Comparison of ENCODE assay signal across 8 cellular contexts in the genomic region with DNA sequence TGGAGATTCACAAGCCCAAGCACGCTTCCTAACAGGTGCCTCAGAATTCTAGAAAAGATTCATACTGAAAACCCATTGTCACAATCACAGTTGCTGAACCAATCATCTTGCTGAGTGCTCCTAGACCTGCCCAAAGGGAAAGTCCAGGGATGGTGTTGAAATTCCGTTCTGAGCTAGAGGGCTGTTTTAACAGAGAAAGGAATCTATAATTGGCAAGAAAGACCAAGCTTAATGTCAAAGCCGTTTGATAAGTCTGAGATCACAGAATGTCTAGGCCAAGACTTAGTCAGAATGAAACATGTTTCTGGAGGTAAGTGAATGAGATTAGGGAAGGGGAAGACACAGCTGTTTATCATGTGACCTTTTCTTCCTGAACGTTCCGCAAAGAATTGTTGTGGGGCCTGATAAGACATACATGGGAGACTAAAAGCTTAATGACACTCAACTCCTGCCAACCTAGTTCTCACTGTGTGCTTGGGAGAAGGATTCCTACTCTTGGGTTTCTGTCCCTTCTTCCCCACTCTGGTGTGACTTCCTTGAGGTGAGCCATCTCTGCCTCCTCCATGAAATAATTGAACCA. TPM values are rescaled to one million over a fixed set of nuclear protein-coding genes. Genes with fewer than 3 reads are reported as not detected.
DNase-seq lines count a peak whose midpoint lies in the region; ATAC-seq and TF ChIP-seq lines count a peak whose summit lies in the region.

No MANE protein-coding gene starts in this region.

- H4K20me1 ChIP-seq in PC-3 (ENCODE audit: low read length), result no peaks in the 10 kb centered on the region

- DNase-seq in activated CD4-positive, alpha-beta T cell treated with anti-CD3 and anti-CD28 coated beads, Interleukin-2, amount 10 ng/mL, durations not matched to agents 24 days and 14 days, result peak; percentile 68
- no peak for DNase-seq in activated CD4-positive, alpha-beta T cell treated with anti-CD3 and anti-CD28 coated beads, Interleukin-2, amount 50 U/mL, for 4 hours
- DNase-seq in RWPE2 (ENCODE audit: low spot score) (no peak), retinal pigment epithelial cell (ENCODE audit: low read depth) (peak; percentile 73), caudate nucleus (lab: John Stamatoyannopoulos, UW) (no peak), PC-3 (no peak), EL (no peak)

- H3K4me3 ChIP-seq in RWPE2 (ENCODE audit: severe bottlenecking) (no peak overlapping the region), retinal pigment epithelial cell (ENCODE audit: low read length) (no peak overlapping the region), PC-3 (ENCODE audit: low read length) (no peak overlapping the region)

- H3K9me2 ChIP-seq in PC-3 (replicated peaks; ENCODE audit: low read length), result no peaks in the 10 kb centered on the region

- H3K27me3 ChIP-seq in RWPE2 (ENCODE audit: insufficient read depth, poor library complexity, severe bottlenecking) (no peaks in the 10 kb centered on the region), PC-3 (ENCODE audit: low read length) (no peaks in the 10 kb centered on the region)

- H3K9me3 ChIP-seq in RWPE2 (ENCODE audit: severe bottlenecking) (no peaks in the 10 kb centered on the region), PC-3 (ENCODE audit: low read length) (no peaks in the 10 kb centered on the region)

- no peaks in the 10 kb centered on the region for H3K27me3 Mint-ChIP-seq in activated CD4-positive, alpha-beta T cell treated with anti-CD3 and anti-CD28 coated beads, Interleukin-2, amount 10 ng/mL, durations not matched to agents 24 days and 14 days

- intact Hi-C loops in activated CD4-positive, alpha-beta T cell treated with anti-CD3 and anti-CD28 coated beads, Interleukin-2, amount 10 ng/mL, durations not matched to agents 24 days and 14 days (cut with micrococcal nuclease), result loop anchor here (1.0 to 5.0 kb wide), 5 partner anchors 20 to 80 kb away; no protein-coding TSS in a partner anchor
- intact Hi-C loops in PC-3 (cut with micrococcal nuclease), result no loop called here

- H3K4me1 ChIP-seq in RWPE2 (ENCODE audit: insufficient read depth, poor library complexity, severe bottlenecking) (peaks cover 4% of the 10 kb centered on the region), PC-3 (ENCODE audit: insufficient read depth, low read length) (peaks cover 17% of the 10 kb centered on the region)

- peak overlapping the region; percentile 78 for H3K27ac Mint-ChIP-seq in activated CD4-positive, alpha-beta T cell treated with anti-CD3 and anti-CD28 coated beads, Interleukin-2, amount 10 ng/mL, durations not matched to agents 24 days and 14 days

- H3K27ac ChIP-seq in RWPE2 (ENCODE audit: poor library complexity, severe bottlenecking) (peak overlapping the region; percentile 2), caudate nucleus (ENCODE audit: low read depth, low read length) (no peak overlapping the region), PC-3 (ENCODE audit: low read length) (no peak overlapping the region)

- no peaks in the 10 kb centered on the region for H3K9me3 Mint-ChIP-seq in activated CD4-positive, alpha-beta T cell treated with anti-CD3 and anti-CD28 coated beads, Interleukin-2, amount 10 ng/mL, durations not matched to agents 24 days and 14 days

- H3K36me3 Mint-ChIP-seq in activated CD4-positive, alpha-beta T cell treated with anti-CD3 and anti-CD28 coated beads, Interleukin-2, amount 10 ng/mL, durations not matched to agents 24 days and 14 days (ENCODE audit: low read depth), result no peaks in the 10 kb centered on the region

- H3K4me2 ChIP-seq in PC-3 (ENCODE audit: low read length), result no peak overlapping the region

- no peaks in the 10 kb centered on the region for H3K36me3 ChIP-seq in RWPE2 (ENCODE audit: low read depth)
- H3K36me3 ChIP-seq in PC-3 (ENCODE audit: low read depth, low read length), result no peaks in the 10 kb centered on the region

- no peaks in the 10 kb centered on the region for H3F3A ChIP-seq in PC-3 (ENCODE audit: low read length, unreplicated experiment)

- peaks cover 29% of the 10 kb centered on the region for H3K4me1 Mint-ChIP-seq in activated CD4-positive, alpha-beta T cell treated with anti-CD3 and anti-CD28 coated beads, Interleukin-2, amount 10 ng/mL, durations not matched to agents 24 days and 14 days

- peak overlapping the region; percentile 14 for H3K4me3 Mint-ChIP-seq in activated CD4-positive, alpha-beta T cell treated with anti-CD3 and anti-CD28 coated beads, Interleukin-2, amount 10 ng/mL, durations not matched to agents 24 days and 14 days

- TF ChIP-seq CTCF in RWPE2 (IDR thresholded peaks at IDR 0.05; ENCODE audit: poor library complexity, severe bottlenecking) (no peak), retinal pigment epithelial cell (conservative IDR thresholded peaks at IDR 0.05; ENCODE audit: low read depth, low read length) (no peak), PC-3 (conservative IDR thresholded peaks at IDR 0.05; ENCODE audit: low read depth, low read length) (no peak)

- no TSS peak for BruUV-seq in PC-3 (replicated peaks; lab: Mats Ljungman, UMichigan)

- H2AFZ ChIP-seq in PC-3 (ENCODE audit: low read length), result no peak overlapping the region

- ATAC-seq in HG02642 (IDR thresholded peaks at IDR 0.05; ENCODE audit: poor library complexity, unreplicated experiment) (peak; percentile 79), RWPE2 (ENCODE audit: low read depth) (peak; percentile 69), PC-3 (no peak)

- H3K79me2 ChIP-seq in PC-3 (ENCODE audit: low read length), result no peaks in the 10 kb centered on the region

- CTCF ChIA-PET in PC-3 (lab: Charles Lee), result no interaction called here

- POLR2A ChIA-PET in PC-3 (lab: Charles Lee; ENCODE audit: unreplicated experiment), result interaction anchor here (0.6 kb wide), 1 partner anchor 30 kb away, joined by 5 read pairs; no protein-coding TSS in a partner anchor

- no peak overlapping the region for H3K9ac ChIP-seq in PC-3 (ENCODE audit: low read length)

RNA-seq across cellular contexts. Expression of a gene that starts 27.5 kb away (rescaled TPM):
- 52.5 and 54.6 TPM in 2 replicates for total RNA-seq in activated CD4-positive, alpha-beta T cell treated with anti-CD3 and anti-CD28 coated beads, Interleukin-2, amount 10 ng/mL, durations not matched to agents 24 days and 14 days
- total RNA-seq in PC-3 (2014; rRNA removed), result 39.2 and 41.5 TPM in 2 replicates

Comparison
In these comparisons a context has a peak if more than half of its experiments do, and no peak if none do; other contexts are left out.
1. DNase-seq: peak in activated CD4-positive, alpha-beta T cell treated with anti-CD3 and anti-CD28 coated beads, Interleukin-2, amount 10 ng/mL, durations not matched to agents 24 days and 14 days (single experiment) and retinal pigment epithelial cell (single experiment); none in activated CD4-positive, alpha-beta T cell treated with anti-CD3 and anti-CD28 coated beads, Interleukin-2, amount 50 U/mL, for 4 hours (0 of 2), RWPE2 (single experiment), caudate nucleus (0 of 61), PC-3 (single experiment) and EL (single experiment).